Comparison of ENCODE assay signal across 25 cellular contexts in genomic region chr3:159229161-159229560, GRCh38.
A peak's percentile ranks its signal among the peaks of the same experiment; 100 is the strongest.
DNase-seq lines count a peak whose midpoint lies in the region; ATAC-seq, FAIRE-seq and TF ChIP-seq lines count a peak whose summit lies in the region.
"Had no signal": no experiment of that assay in that cellular context is flagged by ENCODE, and none has a peak within 500 bp of the region (broad histone marks: within the 10 kb centered on the region; RNA-seq: fewer than 3 reads in every experiment).

No MANE protein-coding gene starts in this region.

- H4K20me1 ChIP-seq in HepG2 (ENCODE audit: insufficient read depth, low read length) = no peaks in the 10 kb centered on the region

- no peak for TF ChIP-seq POLR2A in HepG2 (IDR thresholded peaks at IDR 0.05; ENCODE audit: insufficient read depth in 1 of 2, low read depth in 2 of 2, low read length in 2 of 2)

- TF ChIP-seq RAD21 in HepG2 (CRISPR knock-in tag; IDR thresholded peaks at IDR 0.05) = no peak

- H3K9me3 Mint-ChIP-seq in stimulated activated naive CD8-positive, alpha-beta T cell treated with anti-CD3 and anti-CD28 coated beads, Interleukin-15, amount 100 ng/mL, for 72 hours = peaks cover 7 to 9% of the 10 kb centered on the region in 2 donors
- H3K9me3 Mint-ChIP-seq in activated naive CD4-positive, alpha-beta T cell treated with anti-CD3 and anti-CD28 coated beads, Interleukin-2, amount 50 U/mL, for 72 hours = peaks cover 8 to 10% of the 10 kb centered on the region in 2 donors

- H3K27ac ChIP-seq in Panc1 (ENCODE audit: low read length) = no peak overlapping the region
- H3K27ac ChIP-seq in HepG2 (ENCODE audit: extremely low read length, insufficient read depth, low read length) = no peak overlapping the region
- H3K27ac ChIP-seq: A549, SJSA1 had no signal

- no peak for TF ChIP-seq CTCF in Panc1 (IDR thresholded peaks at IDR 0.05)
- TF ChIP-seq CTCF in HepG2 (CRISPR knock-in tag; IDR thresholded peaks at IDR 0.05) = no peak

- no peaks in the 10 kb centered on the region for H3K27me3 ChIP-seq in H7 (ENCODE audit: control insufficient read depth, insufficient read depth, low read length)
- peaks cover 3% of the 10 kb centered on the region; the same call in 1 of the 2 replicates for H3K27me3 ChIP-seq in Panc1 (ENCODE audit: control insufficient read depth, insufficient read depth, low read length)
- no peaks in the 10 kb centered on the region for H3K27me3 ChIP-seq in HepG2 (ENCODE audit: control insufficient read depth in 1 of 2, insufficient read depth in 2 of 2, low read length in 2 of 2)
- H3K27me3 ChIP-seq: SJSA1 had no signal

- H3K4me2 ChIP-seq in HepG2 (ENCODE audit: low read depth, low read length) = no peak overlapping the region
- H3K4me2 ChIP-seq: A549 had no signal

- TF ChIP-seq EP300 in HepG2 (IDR thresholded peaks at IDR 0.05; ENCODE audit: low read depth in 2 of 2, low read length in 2 of 2) (no peak), HepG2 (CRISPR knock-in tag; IDR thresholded peaks at IDR 0.05; ENCODE audit: borderline replicate concordance) (no peak)

- H3K27me3 Mint-ChIP-seq in stimulated activated naive CD8-positive, alpha-beta T cell treated with anti-CD3 and anti-CD28 coated beads, Interleukin-15, amount 100 ng/mL, for 72 hours = peaks cover 11% of the 10 kb centered on the region
- H3K27me3 Mint-ChIP-seq: CD4-positive, alpha-beta memory T cell had no signal

- no peaks in the 10 kb centered on the region for H3K36me3 ChIP-seq in H7 (replicated peaks; ENCODE audit: control insufficient read depth, insufficient read depth, low read length)
- no peaks in the 10 kb centered on the region for H3K36me3 ChIP-seq in Panc1 (ENCODE audit: control insufficient read depth, insufficient read depth, low read length)
- no peaks in the 10 kb centered on the region for H3K36me3 ChIP-seq in HepG2 (replicated peaks in 1 of 2; ENCODE audit: control insufficient read depth in 1 of 2, insufficient read depth in 2 of 2, low read length in 2 of 2)
- H3K36me3 ChIP-seq: MG63, SJSA1 had no signal

- DNase-seq in stimulated activated naive CD8-positive, alpha-beta T cell treated with anti-CD3 and anti-CD28 coated beads, Interleukin-15, amount 100 ng/mL, for 72 hours = no peak
- DNase-seq in stimulated activated naive CD8-positive, alpha-beta T cell treated with anti-CD3 and anti-CD28 coated beads, Interleukin-15, Interleukin-2, amounts not matched to agents 100 U/mL and 50 U/mL, for 24 hours = no peak
- DNase-seq in H7 (peak; percentile 12), Panc1 (ENCODE audit: low read depth, low spot score) (no peak), HepG2 (ENCODE audit: low spot score) (no peak)
- DNase-seq in activated naive CD4-positive, alpha-beta T cell treated with anti-CD3 and anti-CD28 coated beads, Interleukin-2, amount 50 U/mL, for 72 hours (ENCODE audit: low spot score in 2 of 2) = no peak
- DNase-seq: AML-193; C1 segment of cervical spinal cord; Caco-2; CD4-positive, alpha-beta memory T cell; DMS79 treated with DMSO at 0.1 percent for 48 hours; GOT3; KBM-7; MG63; NCI-H1092; NCI-H1417 treated with DMSO at 0.1 percent for 48 hours; NCI-H1694 treated with DMSO at 0.1 percent for 48 hours; NCI-H2081; NCI-H2227 treated with DMSO at 0.1 percent for 48 hours; NCI-H69; Right ventricle myocardium superior; RPMI8226 had no signal

- H3K4me3 ChIP-seq in H7 (ENCODE audit: insufficient read depth, low read depth, low read length) = no peak overlapping the region
- H3K4me3 ChIP-seq in Panc1 (ENCODE audit: low read depth in 2 of 2, low read length in 2 of 2) = no peak overlapping the region
- no peak overlapping the region for H3K4me3 ChIP-seq in HepG2 (replicated peaks in 1 of 3; ENCODE audit: insufficient read depth in 1 of 3, low read depth in 2 of 3, low read length in 3 of 3)
- H3K4me3 ChIP-seq: A549, MG63, SJSA1 had no signal

- no peak overlapping the region for H3K27ac Mint-ChIP-seq in stimulated activated naive CD8-positive, alpha-beta T cell treated with anti-CD3 and anti-CD28 coated beads, Interleukin-15, amount 100 ng/mL, for 72 hours
- H3K27ac Mint-ChIP-seq in activated naive CD4-positive, alpha-beta T cell treated with anti-CD3 and anti-CD28 coated beads, Interleukin-2, amount 50 U/mL, for 72 hours = no peak overlapping the region
- H3K27ac Mint-ChIP-seq: CD4-positive, alpha-beta memory T cell had no signal

- in situ Hi-C loops in Panc1 (cut with HindIII; ENCODE audit: low pct_unique_long_range_greater_than_20kb, low sequenced_read_pairs) = no loop called here
- in situ Hi-C loops in HepG2 (cut with HindIII; ENCODE audit: extremely low pct_ligation_motif_present, low pct_unique_long_range_greater_than_20kb) = no loop called here

- no peak overlapping the region for H3K9ac ChIP-seq in HepG2 (ENCODE audit: insufficient read depth, low read depth, low read length)

- H3K4me3 Mint-ChIP-seq in stimulated activated naive CD8-positive, alpha-beta T cell treated with anti-CD3 and anti-CD28 coated beads, Interleukin-15, amount 100 ng/mL, for 72 hours = no peak overlapping the region
- H3K4me3 Mint-ChIP-seq: CD4-positive, alpha-beta memory T cell had no signal

- FAIRE-seq in HepG2 (lab: Jason Lieb, UNC) = no peak
- FAIRE-seq: A549 had no signal

- peaks cover 0 to 5% of the 10 kb centered on the region in 2 donors for H3K36me3 Mint-ChIP-seq in activated naive CD4-positive, alpha-beta T cell treated with anti-CD3 and anti-CD28 coated beads, Interleukin-2, amount 50 U/mL, for 72 hours
- H3K36me3 Mint-ChIP-seq: CD4-positive, alpha-beta memory T cell had no signal

- H3K9me3 ChIP-seq in Panc1 (ENCODE audit: control insufficient read depth, insufficient read depth, low read depth, low read length) = no peaks in the 10 kb centered on the region
- no peaks in the 10 kb centered on the region for H3K9me3 ChIP-seq in HepG2 (ENCODE audit: low read length)
- H3K9me3 ChIP-seq: A549, Caco-2, MG63, SJSA1 had no signal

- WGBS in HepG2 (ENCODE audit: low lambda C conversion rate) = 22% methylated on average over 5 of the region's 5 CpGs

- POLR2A ChIA-PET in Panc1 (lab: Charles Lee) (no interaction called here), HepG2 (lab: Yijun Ruan, JAX) (no interaction called here)

- H3K79me2 ChIP-seq in HepG2 (ENCODE audit: insufficient read depth, low read length) = no peaks in the 10 kb centered on the region

- intact Hi-C loops in Panc1 (cut with micrococcal nuclease; ENCODE audit: unreplicated experiment) (no loop called here), HepG2 (cut with micrococcal nuclease; ENCODE audit: unreplicated experiment) (no loop called here)

- CTCF ChIA-PET in Panc1 (lab: Charles Lee) (no interaction called here), HepG2 (lab: Yijun Ruan, JAX; ENCODE audit: low intra/inter-chr PET ratio, low total read pairs) (no interaction called here)

- no peaks in the 10 kb centered on the region for H3K4me1 Mint-ChIP-seq in stimulated activated naive CD8-positive, alpha-beta T cell treated with anti-CD3 and anti-CD28 coated beads, Interleukin-15, amount 100 ng/mL, for 72 hours
- H3K4me1 Mint-ChIP-seq: CD4-positive, alpha-beta memory T cell had no signal

- H3K4me1 ChIP-seq in Panc1 (ENCODE audit: control insufficient read depth, insufficient read depth, low read length) (no peaks in the 10 kb centered on the region), HepG2 (ENCODE audit: insufficient read depth, low read length) (no peaks in the 10 kb centered on the region)
- H3K4me1 ChIP-seq: A549, Caco-2, SJSA1 had no signal

- BruUV-seq in Panc1 (replicated peaks; lab: Mats Ljungman, UMichigan) (no TSS peak), HepG2 (replicated peaks; lab: Mats Ljungman, UMichigan) (no TSS peak)

- no peak overlapping the region for H2AFZ ChIP-seq in HepG2 (ENCODE audit: low read length)

- peak; percentile 48 for ATAC-seq in stimulated activated naive CD8-positive, alpha-beta T cell treated with anti-CD3 and anti-CD28 coated beads, Interleukin-15, amount 100 ng/mL, for 72 hours
- ATAC-seq in stimulated activated naive CD8-positive, alpha-beta T cell treated with anti-CD3 and anti-CD28 coated beads, Interleukin-15, Interleukin-2, amounts not matched to agents 100 U/mL and 50 U/mL, for 24 hours = no peak
- peak; percentile 48; the same call in 1 of the 2 replicates for ATAC-seq in Panc1
- ATAC-seq in HepG2 = no peak
- no peak for ATAC-seq in activated naive CD4-positive, alpha-beta T cell treated with anti-CD3 and anti-CD28 coated beads, Interleukin-2, amount 50 U/mL, for 72 hours
- ATAC-seq in HG02571 (IDR thresholded peaks at IDR 0.05; ENCODE audit: unreplicated experiment) = no peak

TF ChIP-seq in HepG2, 621 proteins besides CTCF, POLR2A, EP300 and RAD21 (continues in another document):
- no peak for TF ChIP-seq ARID4A (CRISPR knock-in tag; IDR thresholded peaks at IDR 0.05; ENCODE audit: borderline replicate concordance)

Comparison
In these comparisons a context has a peak if more than half of its experiments do, and no peak if none do; other contexts are left out.
1. ATAC-seq: peak in stimulated activated naive CD8-positive, alpha-beta T cell treated with anti-CD3 and anti-CD28 coated beads, Interleukin-15, amount 100 ng/mL, for 72 hours (single experiment) and Panc1 (single experiment); none in stimulated activated naive CD8-positive, alpha-beta T cell treated with anti-CD3 and anti-CD28 coated beads, Interleukin-15, Interleukin-2, amounts not matched to agents 100 U/mL and 50 U/mL, for 24 hours (single experiment), HepG2 (single experiment), activated naive CD4-positive, alpha-beta T cell treated with anti-CD3 and anti-CD28 coated beads, Interleukin-2, amount 50 U/mL, for 72 hours (0 of 2) and HG02571 (single experiment).